ENCODE assay signal across 8 cellular contexts in genomic region chr5:60287174-60287771, GRCh38.
DNase-seq lines count a peak whose midpoint lies in the region; ATAC-seq lines count a peak whose summit lies in the region.

No MANE protein-coding gene starts in this region.

- H3K9ac ChIP-seq in Karpas-422 (ENCODE audit: low read length), result no peak overlapping the region

- POLR2A ChIA-PET in activated CD4-positive, alpha-beta T cell treated with anti-CD3 and anti-CD28 coated beads, Interleukin-2, amount 10 ng/mL, durations not matched to agents 7 days and 5 days (lab: Charles Lee), result no interaction called here

- H3K79me2 ChIP-seq in Karpas-422 (ENCODE audit: low read length), result no peaks in the 10 kb centered on the region

- H2AFZ ChIP-seq in Karpas-422 (ENCODE audit: low read length), result no peak overlapping the region

- no peaks in the 10 kb centered on the region for H3K4me1 Mint-ChIP-seq in activated CD4-positive, alpha-beta T cell treated with anti-CD3 and anti-CD28 coated beads, Interleukin-2, amount 10 ng/mL, durations not matched to agents 7 days and 5 days
- H3K4me1 Mint-ChIP-seq in stimulated activated memory B cell treated with anti-CD40 and anti-IgM and Interleukin-4, amounts not matched to agents 10 μg/mL and 1 μg/mL and 100 μg/mL, for 72 hours, result peaks cover 7% of the 10 kb centered on the region

- H4K20me1 ChIP-seq in Karpas-422 (ENCODE audit: insufficient read depth, low read depth, low read length), result peaks cover 39% of the 10 kb centered on the region

- peak; percentile 8 for DNase-seq in activated CD4-positive, alpha-beta T cell treated with anti-CD3 and anti-CD28 coated beads, Interleukin-2, amount 10 ng/mL, durations not matched to agents 7 days and 5 days
- no peak for DNase-seq in activated CD4-positive, alpha-beta T cell treated with anti-CD3 and anti-CD28 coated beads for 1 hour
- DNase-seq in Karpas-422 (peak; percentile 93), SKM-1 treated with dmso at 0.1 percent for 144 hours (lab: John Stamatoyannopoulos, UW; ENCODE audit: unreplicated experiment) (peak; percentile 80), glomerular visceral epithelial cell (ENCODE audit: extremely low spot score) (peak; percentile 32), epidermal melanocyte (ENCODE audit: insufficient read length, low spot score) (no peak)

- H3K27me3 Mint-ChIP-seq in activated CD4-positive, alpha-beta T cell treated with anti-CD3 and anti-CD28 coated beads, Interleukin-2, amount 10 ng/mL, durations not matched to agents 7 days and 5 days, result peaks cover 1% of the 10 kb centered on the region
- peaks cover 21% of the 10 kb centered on the region for H3K27me3 Mint-ChIP-seq in stimulated activated memory B cell treated with anti-CD40 and anti-IgM and Interleukin-4, amounts not matched to agents 10 μg/mL and 1 μg/mL and 100 μg/mL, for 72 hours

- CTCF ChIA-PET in activated CD4-positive, alpha-beta T cell treated with anti-CD3 and anti-CD28 coated beads, Interleukin-2, amount 10 ng/mL, durations not matched to agents 7 days and 5 days (lab: Charles Lee), result no interaction called here

- H3K4me2 ChIP-seq in Karpas-422 (ENCODE audit: low read depth, low read length, poor library complexity, severe bottlenecking), result no peak overlapping the region

- no peaks in the 10 kb centered on the region for H3K27me3 ChIP-seq in Karpas-422 (ENCODE audit: low read length)

- H3K4me3 Mint-ChIP-seq in activated CD4-positive, alpha-beta T cell treated with anti-CD3 and anti-CD28 coated beads, Interleukin-2, amount 10 ng/mL, durations not matched to agents 7 days and 5 days, result no peak overlapping the region
- no peak overlapping the region for H3K4me3 Mint-ChIP-seq in stimulated activated memory B cell treated with anti-CD40 and anti-IgM and Interleukin-4, amounts not matched to agents 10 μg/mL and 1 μg/mL and 100 μg/mL, for 72 hours

- no peaks in the 10 kb centered on the region for H3K9me3 ChIP-seq in Karpas-422 (ENCODE audit: low read length)

- H3K4me3 ChIP-seq in Karpas-422 (ENCODE audit: low read length), result no peak overlapping the region

- H3K27ac ChIP-seq in Karpas-422 (ENCODE audit: low read length), result no peak overlapping the region

- no peaks in the 10 kb centered on the region for H3K9me3 Mint-ChIP-seq in activated CD4-positive, alpha-beta T cell treated with anti-CD3 and anti-CD28 coated beads, Interleukin-2, amount 10 ng/mL, durations not matched to agents 7 days and 5 days
- no peaks in the 10 kb centered on the region for H3K9me3 Mint-ChIP-seq in stimulated activated memory B cell treated with anti-CD40 and anti-IgM and Interleukin-4, amounts not matched to agents 10 μg/mL and 1 μg/mL and 100 μg/mL, for 72 hours

- ATAC-seq in GM21576 (IDR thresholded peaks at IDR 0.05; ENCODE audit: unreplicated experiment), result peak; percentile 75
- ATAC-seq in stimulated activated memory B cell treated with anti-CD40 and anti-IgM and Interleukin-4, amounts not matched to agents 10 μg/mL and 1 μg/mL and 100 μg/mL, for 72 hours, result peak; percentile 67

- H3K36me3 Mint-ChIP-seq in activated CD4-positive, alpha-beta T cell treated with anti-CD3 and anti-CD28 coated beads, Interleukin-2, amount 10 ng/mL, durations not matched to agents 7 days and 5 days (ENCODE audit: low read depth), result no peaks in the 10 kb centered on the region
- H3K36me3 Mint-ChIP-seq in stimulated activated memory B cell treated with anti-CD40 and anti-IgM and Interleukin-4, amounts not matched to agents 10 μg/mL and 1 μg/mL and 100 μg/mL, for 72 hours, result no peaks in the 10 kb centered on the region

- H3K36me3 ChIP-seq in Karpas-422 (ENCODE audit: insufficient read depth, low read length), result no peaks in the 10 kb centered on the region

- no peak overlapping the region for H3K27ac Mint-ChIP-seq in activated CD4-positive, alpha-beta T cell treated with anti-CD3 and anti-CD28 coated beads, Interleukin-2, amount 10 ng/mL, durations not matched to agents 7 days and 5 days
- H3K27ac Mint-ChIP-seq in stimulated activated memory B cell treated with anti-CD40 and anti-IgM and Interleukin-4, amounts not matched to agents 10 μg/mL and 1 μg/mL and 100 μg/mL, for 72 hours, result no peak overlapping the region

- peaks cover 11% of the 10 kb centered on the region for H3K4me1 ChIP-seq in Karpas-422 (ENCODE audit: low read length)

- no peaks in the 10 kb centered on the region for H3K9me2 ChIP-seq in Karpas-422 (replicated peaks; ENCODE audit: insufficient read depth, low read length)

Comparison
In these comparisons a context has a peak if more than half of its experiments do, and no peak if none do; other contexts are left out.
1. DNase-seq: peak in activated CD4-positive, alpha-beta T cell treated with anti-CD3 and anti-CD28 coated beads, Interleukin-2, amount 10 ng/mL, durations not matched to agents 7 days and 5 days (single experiment), Karpas-422 (single experiment), SKM-1 treated with dmso at 0.1 percent for 144 hours (single experiment) and glomerular visceral epithelial cell (single experiment); none in activated CD4-positive, alpha-beta T cell treated with anti-CD3 and anti-CD28 coated beads for 1 hour (single experiment) and epidermal melanocyte (single experiment).